15 cellular contexts compared by ENCODE assay signal in genomic region chr2:199744676-199745075, GRCh38.
DNase-seq lines count a peak whose midpoint lies in the region; ATAC-seq and TF ChIP-seq lines count a peak whose summit lies in the region.
"Had no signal": no experiment of that assay in that cellular context is flagged by ENCODE, and none has a peak within 500 bp of the region (broad histone marks: within the 10 kb centered on the region; RNA-seq: fewer than 3 reads in every experiment).

No MANE protein-coding gene starts in this region.

- no peaks in the 10 kb centered on the region for H3K36me3 Mint-ChIP-seq in chondrocyte (ENCODE audit: low read depth)
- H3K36me3 Mint-ChIP-seq: CD4-positive, alpha-beta memory T cell had no signal

- H3K4me3 ChIP-seq in hepatocyte, result no peak overlapping the region
- no peak overlapping the region for H3K4me3 ChIP-seq in osteoblast (ENCODE audit: insufficient read depth, low read length)
- H3K4me3 ChIP-seq: HAP-1 had no signal

- H3K36me3 ChIP-seq in hepatocyte (replicated peaks; ENCODE audit: insufficient read depth, low read depth) (no peaks in the 10 kb centered on the region), osteoblast (ENCODE audit: insufficient read depth, low read length) (no peaks in the 10 kb centered on the region)
- H3K36me3 ChIP-seq: HAP-1 had no signal

- no peaks in the 10 kb centered on the region for H4K20me1 ChIP-seq in hepatocyte (ENCODE audit: insufficient read depth, poor library complexity, severe bottlenecking)
- H4K20me1 ChIP-seq in osteoblast (ENCODE audit: insufficient read depth, low read length), result no peaks in the 10 kb centered on the region

- no peak for ATAC-seq in GM21447 (IDR thresholded peaks at IDR 0.05; ENCODE audit: unreplicated experiment)
- no peak for ATAC-seq in HG03045 (IDR thresholded peaks at IDR 0.05; ENCODE audit: unreplicated experiment)

- H3K9me3 ChIP-seq in hepatocyte (ENCODE audit: low read depth) (no peaks in the 10 kb centered on the region), osteoblast (ENCODE audit: low read depth, low read length) (no peaks in the 10 kb centered on the region)
- H3K9me3 ChIP-seq: HAP-1 had no signal

- H3K27ac ChIP-seq in hepatocyte (no peak overlapping the region), osteoblast (ENCODE audit: low read depth, low read length) (no peak overlapping the region)

- H3K27me3 Mint-ChIP-seq in chondrocyte (ENCODE audit: low read depth), result peaks cover 31% of the 10 kb centered on the region

- H3K4me2 ChIP-seq in hepatocyte, result no peak overlapping the region
- H3K4me2 ChIP-seq in osteoblast (ENCODE audit: insufficient read depth, low read length), result no peak overlapping the region

- no peaks in the 10 kb centered on the region for H3K9me3 Mint-ChIP-seq in chondrocyte (ENCODE audit: low read depth)
- H3K9me3 Mint-ChIP-seq: CD4-positive, alpha-beta memory T cell; HFFc6 had no signal

- H3K4me1 ChIP-seq in hepatocyte (ENCODE audit: insufficient read depth), result peaks cover under 1% of the 10 kb centered on the region
- H3K4me1 ChIP-seq in osteoblast (ENCODE audit: insufficient read depth, low read length), result peaks cover 7% of the 10 kb centered on the region

- H3K4me3 Mint-ChIP-seq in chondrocyte (ENCODE audit: unreplicated experiment), result no peak overlapping the region
- H3K4me3 Mint-ChIP-seq: CD4-positive, alpha-beta memory T cell; HFFc6 had no signal

- no peaks in the 10 kb centered on the region for H3K27me3 ChIP-seq in hepatocyte
- H3K27me3 ChIP-seq in osteoblast (ENCODE audit: insufficient read depth, low read length), result no peaks in the 10 kb centered on the region

- H3K79me2 ChIP-seq in hepatocyte (no peaks in the 10 kb centered on the region), osteoblast (ENCODE audit: insufficient read depth, low read length) (no peaks in the 10 kb centered on the region)

- H2AFZ ChIP-seq in hepatocyte, result no peak overlapping the region
- H2AFZ ChIP-seq in osteoblast (ENCODE audit: low read length), result peak overlapping the region; percentile 56

- H3K9me2 ChIP-seq in hepatocyte (replicated peaks; ENCODE audit: insufficient read depth), result no peaks in the 10 kb centered on the region

- no peak for DNase-seq in chondrocyte (ENCODE audit: low spot score)
- DNase-seq in hepatocyte (ENCODE audit: low spot score), result peak; percentile 12
- DNase-seq in osteoblast (ENCODE audit: insufficient read length, low spot score, missing footprints), result no peak
- DNase-seq in pons (ENCODE audit: low spot score), result no peak
- DNase-seq in H4 (ENCODE audit: low spot score), result no peak
- DNase-seq: C1 segment of cervical spinal cord; Calu3; CD4-positive, alpha-beta memory T cell; COR-L47; DMS53; DMS79 treated with DMSO at 0.1 percent for 48 hours; HFFc6 had no signal

- 82% methylated on average over 11 of the region's 11 CpGs for WGBS in hepatocyte (ENCODE audit: low lambda C conversion rate, missing lambda C conversion rate)

- H3K4me1 Mint-ChIP-seq in chondrocyte (ENCODE audit: low read depth), result peaks cover 19% of the 10 kb centered on the region

- no peak for TF ChIP-seq CTCF in chondrocyte (IDR thresholded peaks at IDR 0.05)
- no peak for TF ChIP-seq CTCF in hepatocyte (IDR thresholded peaks at IDR 0.05; ENCODE audit: poor library complexity)
- no peak for TF ChIP-seq CTCF in osteoblast (IDR thresholded peaks at IDR 0.05; ENCODE audit: extremely low read depth, low read depth, low read length)

- peak overlapping the region; percentile 53 for H3K27ac Mint-ChIP-seq in chondrocyte (ENCODE audit: unreplicated experiment)
- H3K27ac Mint-ChIP-seq: CD4-positive, alpha-beta memory T cell; HFFc6 had no signal
